In the genomic region with DNA sequence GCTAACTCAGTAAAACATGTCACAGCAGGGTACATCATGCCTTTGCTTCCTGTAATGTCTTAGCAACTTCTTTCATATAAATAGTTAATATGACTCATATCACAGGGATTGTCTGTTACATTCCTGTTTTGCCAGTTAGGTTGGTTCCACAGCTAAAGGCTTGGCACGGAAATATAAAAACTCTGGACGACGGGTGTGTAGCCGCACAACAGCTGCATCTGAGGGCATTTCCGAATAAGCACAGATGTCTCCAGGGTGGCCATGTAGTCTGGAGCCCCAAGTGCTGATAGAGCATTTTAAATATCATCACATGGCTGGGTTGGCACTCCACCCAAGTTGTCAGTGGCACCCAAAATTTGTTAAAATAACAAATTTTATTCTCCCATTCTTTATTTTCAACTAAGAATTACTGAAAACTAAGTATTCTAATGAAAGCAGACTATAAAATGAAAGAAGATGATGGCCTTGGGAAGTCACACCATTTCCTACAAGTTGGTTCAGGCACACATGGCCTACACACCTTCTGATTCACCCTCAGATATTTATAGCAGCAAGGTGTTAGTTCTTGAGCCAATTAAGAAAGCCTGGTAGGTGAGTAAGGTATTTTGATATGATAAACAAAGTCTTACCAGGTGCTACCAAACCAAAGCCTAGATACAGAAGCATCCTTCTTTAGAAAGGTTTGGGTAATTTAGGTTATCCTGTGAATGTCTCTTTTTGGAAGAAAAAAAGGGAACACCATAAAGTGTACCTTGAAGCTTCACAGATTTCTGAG, we compare ENCODE assay signal across 8 cellular contexts.
DNase-seq lines count a peak whose midpoint lies in the region; ATAC-seq and TF ChIP-seq lines count a peak whose summit lies in the region.

No MANE protein-coding gene starts in this region.

- TF ChIP-seq CTCF in retinal pigment epithelial cell (conservative IDR thresholded peaks at IDR 0.05; ENCODE audit: low read depth, low read length) = no peak
- no peak for TF ChIP-seq CTCF in uterus (IDR thresholded peaks at IDR 0.05)

- H3K9me3 ChIP-seq in esophagus (ENCODE audit: control insufficient read depth in 2 of 2, insufficient read depth in 1 of 2, low read depth in 1 of 2, low read length in 1 of 2) (no peaks in the 10 kb centered on the region), uterus (no peaks in the 10 kb centered on the region)

- 22 to 32% methylated on average over 5 of the region's 5 CpGs for WGBS in esophagus, 2 donors

- H3K27ac ChIP-seq in esophagus (ENCODE audit: low read depth in 2 of 2, low read length in 1 of 2) = peak overlapping the region; percentile 90 to 98
- H3K27ac ChIP-seq in uterus = no peak overlapping the region

- TF ChIP-seq POLR2A in uterus (IDR thresholded peaks at IDR 0.05) = no peak

- intact Hi-C loops in uterus (cut with DNase I; ENCODE audit: low total_unique reads) = no loop called here

- peak; percentile 99 for DNase-seq in RPMI7951 (ENCODE audit: low read depth)
- peak; percentile 55 for DNase-seq in retinal pigment epithelial cell (ENCODE audit: low read depth)
- no peak for DNase-seq in inferior parietal cortex (ENCODE audit: extremely low spot score)
- DNase-seq in uterus = no peak
- no peak for DNase-seq in NCI-H2029 (lab: John Stamatoyannopoulos, UW)

- H3K4me1 ChIP-seq in esophagus (ENCODE audit: control insufficient read depth in 2 of 2, insufficient read depth in 2 of 2, low read length in 1 of 2) = no peaks in the 10 kb centered on the region
- H3K4me1 ChIP-seq in uterus = no peaks in the 10 kb centered on the region

- H3K4me3 ChIP-seq in esophagus (ENCODE audit: low read depth in 1 of 2, low read length in 2 of 2) (no peak overlapping the region), retinal pigment epithelial cell (ENCODE audit: low read length) (no peak overlapping the region), uterus (no peak overlapping the region)

- H3K36me3 ChIP-seq in esophagus (ENCODE audit: control insufficient read depth in 2 of 2, insufficient read depth in 2 of 2, low read length in 1 of 2) (no peaks in the 10 kb centered on the region), uterus (no peaks in the 10 kb centered on the region)

- peak; percentile 21 for ATAC-seq in GM18520 (IDR thresholded peaks at IDR 0.05; ENCODE audit: unreplicated experiment)
- peak; percentile 20 for ATAC-seq in HG02938 (IDR thresholded peaks at IDR 0.05; ENCODE audit: unreplicated experiment)

- no peaks in the 10 kb centered on the region for H3K27me3 ChIP-seq in esophagus (ENCODE audit: control insufficient read depth in 1 of 2, insufficient read depth in 2 of 2, low read length in 2 of 2)
- H3K27me3 ChIP-seq in uterus = no peaks in the 10 kb centered on the region

Comparison
In these comparisons a context has a peak if more than half of its experiments do, and no peak if none do; other contexts are left out.
1. DNase-seq: peak in RPMI7951 (single experiment) and retinal pigment epithelial cell (single experiment); none in inferior parietal cortex (single experiment), uterus (0 of 2) and NCI-H2029 (single experiment).
2. H3K27ac ChIP-seq: peak in esophagus (2 of 2); none in uterus (0 of 2).